8 cellular contexts compared by ENCODE assay signal in genomic region chr17:68263111-68263681, GRCh38. TPM values are rescaled to one million over a fixed set of nuclear protein-coding genes. Genes with fewer than 3 reads are reported as not detected.
DNase-seq lines count a peak whose midpoint lies in the region; ATAC-seq, FAIRE-seq and TF ChIP-seq lines count a peak whose summit lies in the region.
"Not testable (repeated sequence)": the region's sequence is repeated elsewhere in the genome, so short reads cannot be mapped to it uniquely, and the experiment has no call there.

No MANE protein-coding gene starts in this region.

- H3K27me3 Mint-ChIP-seq in nephron (ENCODE audit: low read depth): not testable (repeated sequence)

- H3K4me3 ChIP-seq in uterus: not testable (repeated sequence)

- peak; percentile 97 for FAIRE-seq in G401.6 (lab: Jason Lieb, UNC)

- ATAC-seq in HG02610 (IDR thresholded peaks at IDR 0.05; ENCODE audit: unreplicated experiment): peak; percentile 29

- not testable (repeated sequence) for H3K4me3 Mint-ChIP-seq in nephron

- intact Hi-C loops in uterus (cut with DNase I; ENCODE audit: low total_unique reads): loop anchor here (5.0 kb wide), 1 partner anchor 199 kb away; no protein-coding TSS in a partner anchor

- H3K9me3 ChIP-seq in uterus: not testable (repeated sequence)

- peak overlapping the region; percentile 48 to 59 for H3K27ac ChIP-seq in uterus

- not testable (repeated sequence) for H3K4me1 ChIP-seq in uterus

- TF ChIP-seq CTCF in nephron (IDR thresholded peaks at IDR 0.05; ENCODE audit: unreplicated experiment in 3 of 3) (peak; percentile 60 to 66 (median 61)), uterus (IDR thresholded peaks at IDR 0.05) (peak; percentile 12 to 78 (median 57))

- peak; percentile 68 for DNase-seq in NCI-H1092 treated with DMSO at 0.1 percent for 48 hours (lab: John Stamatoyannopoulos, UW)
- peak; percentile 67 for DNase-seq in RPMI8226
- peak; percentile 36 for DNase-seq in astrocyte of the hippocampus (ENCODE audit: low read depth, low spot score)
- DNase-seq in glomerular visceral epithelial cell (ENCODE audit: extremely low spot score): peak; percentile 38
- DNase-seq in uterus: not testable (repeated sequence)

- H3K36me3 ChIP-seq in uterus: not testable (repeated sequence)

- H3K9me3 Mint-ChIP-seq in nephron: not testable (repeated sequence)

- H3K36me3 Mint-ChIP-seq in nephron (ENCODE audit: low read depth): not testable (repeated sequence)

- TF ChIP-seq POLR2A in uterus (IDR thresholded peaks at IDR 0.05): not testable (repeated sequence)

- peak overlapping the region in 2 of 3 experiments; percentile 5 to 43 for H3K27ac Mint-ChIP-seq in nephron

- H3K4me1 Mint-ChIP-seq in nephron: peaks cover 31% of the 10 kb centered on the region

- H3K27me3 ChIP-seq in uterus: not testable (repeated sequence)

RNA-seq across cellular contexts. Expression of gene AMZ2, which starts 15.4 kb away (rescaled TPM):
- total RNA-seq in uterus: 10 to 100 TPM; 26.9 to 60.9 (median 35.1) TPM

RNA-seq across cellular contexts. Expression of gene SLC16A6, which starts 27.7 kb away (rescaled TPM):
- total RNA-seq in uterus: 1 to 10 TPM in 2 of 4 donors, under 1 TPM in 1, not detected in 1; 0.35 to 1.5 (median 1.0) TPM

RNA-seq across cellular contexts. Expression of gene ARSG, which starts 28.1 kb away (rescaled TPM):
- total RNA-seq in uterus: 1 to 10 TPM in 3 of 4 donors, under 1 TPM in 1; 0.59 to 6.4 (median 5.7) TPM
